ENCODE assay signal across 9 cellular contexts in the genomic region with DNA sequence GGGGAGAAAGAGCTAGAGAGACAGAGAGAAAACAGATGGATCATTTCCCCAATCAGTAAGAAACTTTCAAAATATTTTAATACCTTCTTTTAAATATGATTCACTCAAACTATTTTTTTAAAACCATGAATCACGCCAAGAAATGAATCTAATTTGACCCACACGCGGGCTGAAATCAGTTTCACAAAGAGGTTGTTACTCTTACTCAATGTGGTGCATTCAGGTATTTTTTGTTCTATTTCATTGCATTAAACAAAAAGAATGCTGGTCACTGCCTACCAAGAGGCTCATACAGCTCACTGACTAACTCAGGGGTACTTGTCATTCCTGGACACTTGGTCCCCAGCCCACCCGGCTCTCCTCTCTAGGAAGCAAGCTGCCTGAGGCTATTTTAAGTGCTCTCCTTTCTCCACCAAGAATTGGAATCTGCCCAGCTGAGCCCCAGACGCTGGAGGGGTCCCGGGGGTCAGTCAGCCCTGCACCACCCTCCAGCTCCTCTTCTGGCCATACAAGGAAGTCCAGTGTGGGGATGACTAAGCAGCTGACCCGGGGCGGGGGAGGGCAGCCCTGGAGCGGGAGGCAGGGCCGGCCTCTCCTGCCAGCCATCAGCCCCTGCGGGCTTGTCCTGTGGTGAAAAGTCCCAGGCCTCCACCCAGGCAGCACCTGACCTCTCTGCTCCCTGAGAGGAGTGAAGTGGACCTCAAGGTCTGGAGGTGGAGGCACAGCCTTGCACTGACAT. TPM values are rescaled to one million over a fixed set of nuclear protein-coding genes. Genes with fewer than 3 reads are reported as not detected.
A peak's percentile ranks its signal among the peaks of the same experiment; 100 is the strongest.
DNase-seq lines count a peak whose midpoint lies in the region; TF ChIP-seq lines count a peak whose summit lies in the region.
"Had no signal": no experiment of that assay in that cellular context is flagged by ENCODE, and none has a peak within 500 bp of the region (broad histone marks: within the 10 kb centered on the region; RNA-seq: fewer than 3 reads in every experiment).

No MANE protein-coding gene starts in this region.

- peak; percentile 62 for TF ChIP-seq CTCF in BJ (IDR thresholded peaks at IDR 0.05; ENCODE audit: insufficient read depth, low read depth, low read length)
- TF ChIP-seq CTCF in RWPE1 (conservative IDR thresholded peaks at IDR 0.05; ENCODE audit: low read depth), result no peak
- peak; percentile 30 for TF ChIP-seq CTCF in foreskin fibroblast (IDR thresholded peaks at IDR 0.05; ENCODE audit: low read depth, low read length)
- TF ChIP-seq CTCF in neural progenitor cell (IDR thresholded peaks at IDR 0.05), result peak; percentile 44

- H3K4me3 ChIP-seq in BJ (ENCODE audit: low read depth, low read length) (no peak overlapping the region), foreskin fibroblast (ENCODE audit: low read depth in 1 of 2, low read length in 2 of 2) (peak overlapping the region in 1 of 2 donors; percentile 5), neural progenitor cell (no peak overlapping the region)

- H3K27me3 ChIP-seq in BJ (ENCODE audit: control insufficient read depth, insufficient read depth, low read length), result no peaks in the 10 kb centered on the region
- H3K27me3 ChIP-seq in neural progenitor cell, result no peaks in the 10 kb centered on the region

- CTCF ChIA-PET in BJ (lab: Yijun Ruan, JAX), result interaction anchor here (1.1 to 6.1 kb wide), 5 partner anchors 18 to 117 kb away, joined by 3 to 143 read pairs (median 21); no protein-coding TSS in a partner anchor
- CTCF ChIA-PET in RWPE1 (lab: Yijun Ruan, JAX), result interaction anchor here (0.6 to 2.5 kb wide), 3 partner anchors 112 to 1593 kb away, joined by 3 to 9 read pairs (median 5); no protein-coding TSS in a partner anchor

- H3F3A ChIP-seq in neural progenitor cell (ENCODE audit: low read depth), result peaks cover 22% of the 10 kb centered on the region

- H3K4me1 Mint-ChIP-seq in neural progenitor cell, result peaks cover 44% of the 10 kb centered on the region
- no peaks in the 10 kb centered on the region for H3K4me1 Mint-ChIP-seq in immature natural killer cell
- no peaks in the 10 kb centered on the region for H3K4me1 Mint-ChIP-seq in activated T-helper 2 cell treated with anti-CD3 and anti-CD28 coated beads, Interferon-gamma antibody, Interleukin-2, Interleukin-4, amounts not matched to agents 10 μg/mL and 5 μg/mL and 100 μg/mL, durations not matched to agents 14 hours and 24 hours and 36 hours (ENCODE audit: low read depth)

- H3K4me2 ChIP-seq in neural progenitor cell, result peak overlapping the region; percentile 47

- intact Hi-C loops in activated T-helper 2 cell treated with anti-CD3 and anti-CD28 coated beads, Interferon-gamma antibody, Interleukin-2, Interleukin-4, amounts not matched to agents 10 μg/mL and 5 μg/mL and 100 μg/mL, durations not matched to agents 14 hours and 24 hours and 36 hours (cut with micrococcal nuclease), result no loop called here

- H3K9me3 Mint-ChIP-seq in neural progenitor cell, result peaks cover 2% of the 10 kb centered on the region
- H3K9me3 Mint-ChIP-seq in immature natural killer cell, result no peaks in the 10 kb centered on the region
- H3K9me3 Mint-ChIP-seq in activated T-helper 2 cell treated with anti-CD3 and anti-CD28 coated beads, Interferon-gamma antibody, Interleukin-2, Interleukin-4, amounts not matched to agents 10 μg/mL and 5 μg/mL and 100 μg/mL, durations not matched to agents 14 hours and 24 hours and 36 hours, result peaks cover 6% of the 10 kb centered on the region
- H3K9me3 Mint-ChIP-seq: IgD-negative memory B cell had no signal

- no peaks in the 10 kb centered on the region for H4K20me1 ChIP-seq in neural progenitor cell (ENCODE audit: low read depth)

- no peaks in the 10 kb centered on the region for H3K9me3 ChIP-seq in neural progenitor cell (ENCODE audit: low read depth)

- H3K27ac Mint-ChIP-seq in neural progenitor cell (peak overlapping the region; percentile 81), immature natural killer cell (no peak overlapping the region)
- H3K27ac Mint-ChIP-seq in activated T-helper 2 cell treated with anti-CD3 and anti-CD28 coated beads, Interferon-gamma antibody, Interleukin-2, Interleukin-4, amounts not matched to agents 10 μg/mL and 5 μg/mL and 100 μg/mL, durations not matched to agents 14 hours and 24 hours and 36 hours, result no peak overlapping the region
- H3K27ac Mint-ChIP-seq: IgD-negative memory B cell had no signal

- H3K36me3 Mint-ChIP-seq in neural progenitor cell (no peaks in the 10 kb centered on the region), immature natural killer cell (no peaks in the 10 kb centered on the region)
- no peaks in the 10 kb centered on the region for H3K36me3 Mint-ChIP-seq in activated T-helper 2 cell treated with anti-CD3 and anti-CD28 coated beads, Interferon-gamma antibody, Interleukin-2, Interleukin-4, amounts not matched to agents 10 μg/mL and 5 μg/mL and 100 μg/mL, durations not matched to agents 14 hours and 24 hours and 36 hours (ENCODE audit: low read depth)
- H3K36me3 Mint-ChIP-seq: IgD-negative memory B cell had no signal

- H3K36me3 ChIP-seq in BJ (ENCODE audit: control insufficient read depth, insufficient read depth, low read length) (no peaks in the 10 kb centered on the region), neural progenitor cell (no peaks in the 10 kb centered on the region)

- peaks cover 33% of the 10 kb centered on the region for H3K4me1 ChIP-seq in neural progenitor cell

- no peaks in the 10 kb centered on the region for H3K79me2 ChIP-seq in neural progenitor cell (ENCODE audit: low read depth)

- peak overlapping the region; percentile 0 for H2AFZ ChIP-seq in neural progenitor cell (replicated peaks)

- POLR2A ChIA-PET in BJ (lab: Charles Lee), result no interaction called here
- POLR2A ChIA-PET in RWPE1 (lab: Yijun Ruan, JAX; ENCODE audit: low non-redundant PET), result no interaction called here

- H3K9ac ChIP-seq in neural progenitor cell, result no peak overlapping the region

- 0 out of 2 replicates have a peak overlapping the region, but pooled peaks have one; percentile 21 for H3K27ac ChIP-seq in RWPE1
- H3K27ac ChIP-seq in neural progenitor cell, result no peak overlapping the region

- DNase-seq in BJ (ENCODE audit: low read depth), result peak; percentile 35
- peak; percentile 32 for DNase-seq in RWPE1 (ENCODE audit: low spot score)
- peak; percentile 69 to 87 for DNase-seq in foreskin fibroblast
- DNase-seq in neural progenitor cell (ENCODE audit: low spot score), result peak; percentile 77
- no peak for DNase-seq in immature natural killer cell
- DNase-seq in stimulated activated CD4-positive, alpha-beta T cell treated with anti-CD3 and anti-CD28 coated beads, Interleukin-15, amount 100 ng/mL, for 24 hours, result no peak
- no peak for DNase-seq in activated effector memory CD4-positive, alpha-beta T cell treated with Interleukin-2 at 50 U/mL for 16 hours
- DNase-seq in activated T-helper 2 cell treated with anti-CD3 and anti-CD28 coated beads, Interferon-gamma antibody, Interleukin-2, Interleukin-4, amounts not matched to agents 10 μg/mL and 5 μg/mL and 100 μg/mL, durations not matched to agents 14 hours and 24 hours and 36 hours (ENCODE audit: low spot score), result no peak

- H3K4me3 Mint-ChIP-seq in neural progenitor cell (no peak overlapping the region), immature natural killer cell (no peak overlapping the region)
- H3K4me3 Mint-ChIP-seq in activated T-helper 2 cell treated with anti-CD3 and anti-CD28 coated beads, Interferon-gamma antibody, Interleukin-2, Interleukin-4, amounts not matched to agents 10 μg/mL and 5 μg/mL and 100 μg/mL, durations not matched to agents 14 hours and 24 hours and 36 hours (ENCODE audit: low read depth), result no peak overlapping the region
- H3K4me3 Mint-ChIP-seq: IgD-negative memory B cell had no signal

- H3K27me3 Mint-ChIP-seq in neural progenitor cell (ENCODE audit: insufficient read depth, low read depth) (peaks cover 12% of the 10 kb centered on the region), immature natural killer cell (ENCODE audit: low read depth in 3 of 3) (peaks cover 0 to 5% (median 2%) of the 10 kb centered on the region in 3 donors)
- H3K27me3 Mint-ChIP-seq in activated T-helper 2 cell treated with anti-CD3 and anti-CD28 coated beads, Interferon-gamma antibody, Interleukin-2, Interleukin-4, amounts not matched to agents 10 μg/mL and 5 μg/mL and 100 μg/mL, durations not matched to agents 14 hours and 24 hours and 36 hours (ENCODE audit: low read depth), result peaks cover 17% of the 10 kb centered on the region

RNA-seq across cellular contexts. Expression of a gene that starts 21.7 kb away (rescaled TPM):
- polyA plus RNA-seq in BJ (2011; rRNA removed) (92.3 and 138 TPM in 2 replicates), immature natural killer cell (10 to 100 TPM; 18.2 to 47.3 (median 30.0) TPM)
- 67.5 and 83.0 TPM in 2 replicates for polyA minus RNA-seq in BJ (2011; rRNA and poly(A)+ RNA removed)
- total RNA-seq in neural progenitor cell (ENCODE audit: low replicate concordance), result 55.2 and 71.2 TPM in 2 replicates
- 250 and 255 TPM in 2 replicates for total RNA-seq in activated T-helper 2 cell treated with anti-CD3 and anti-CD28 coated beads, Interferon-gamma antibody, Interleukin-2, Interleukin-4, amounts not matched to agents 10 μg/mL and 5 μg/mL and 100 μg/mL, durations not matched to agents 14 hours and 24 hours and 36 hours

Comparison
In these comparisons a context has a peak if more than half of its experiments do, and no peak if none do; other contexts are left out.
1. DNase-seq: peak in BJ (single experiment), RWPE1 (single experiment), foreskin fibroblast (2 of 2) and neural progenitor cell (single experiment); none in immature natural killer cell (0 of 3), stimulated activated CD4-positive, alpha-beta T cell treated with anti-CD3 and anti-CD28 coated beads, Interleukin-15, amount 100 ng/mL, for 24 hours (single experiment), activated effector memory CD4-positive, alpha-beta T cell treated with Interleukin-2 at 50 U/mL for 16 hours (single experiment) and activated T-helper 2 cell treated with anti-CD3 and anti-CD28 coated beads, Interferon-gamma antibody, Interleukin-2, Interleukin-4, amounts not matched to agents 10 μg/mL and 5 μg/mL and 100 μg/mL, durations not matched to agents 14 hours and 24 hours and 36 hours (single experiment).